ENCODE assay signal across 9 cellular contexts in genomic region chr3:183527421-183527979, GRCh38. TPM values are rescaled to one million over a fixed set of nuclear protein-coding genes. Genes with fewer than 3 reads are reported as not detected.
DNase-seq lines count a peak whose midpoint lies in the region; ATAC-seq, FAIRE-seq and TF ChIP-seq lines count a peak whose summit lies in the region.
"Had no signal": no experiment of that assay in that cellular context is flagged by ENCODE, and none has a peak within 500 bp of the region (broad histone marks: within the 10 kb centered on the region; RNA-seq: fewer than 3 reads in every experiment).

No MANE protein-coding gene starts in this region.

- H3K36me3 Mint-ChIP-seq in activated naive CD8-positive, alpha-beta T cell treated with anti-CD3 and anti-CD28 coated beads, Interleukin-2, amount 50 U/mL, for 24 hours (ENCODE audit: low read depth) = peaks cover 58% of the 10 kb centered on the region
- H3K36me3 Mint-ChIP-seq: brain had no signal

- H3K4me3 Mint-ChIP-seq in activated naive CD8-positive, alpha-beta T cell treated with anti-CD3 and anti-CD28 coated beads, Interleukin-2, amount 50 U/mL, for 24 hours = peak overlapping the region; percentile 31
- H3K4me3 Mint-ChIP-seq: brain had no signal

- TF ChIP-seq POLR2A in GM12892 (IDR thresholded peaks at IDR 0.05; ENCODE audit: low read depth, low read length) = no peak

- ATAC-seq in GM21390 (IDR thresholded peaks at IDR 0.05; ENCODE audit: unreplicated experiment) = peak; percentile 91
- peak; percentile 78 for ATAC-seq in HG03439 (IDR thresholded peaks at IDR 0.05; ENCODE audit: unreplicated experiment)
- ATAC-seq in activated naive CD8-positive, alpha-beta T cell treated with anti-CD3 and anti-CD28 coated beads, Interleukin-2, amount 50 U/mL, for 24 hours = peak; percentile 80

- FAIRE-seq in GM12892 (lab: Jason Lieb, UNC) = peak; percentile 64

- DNase-seq in GM12892 (ENCODE audit: insufficient read length) (no peak), NCI-H2107 treated with DMSO at 0.1 percent for 48 hours (lab: John Stamatoyannopoulos, UW; ENCODE audit: unreplicated experiment) (no peak), C1 segment of cervical spinal cord (lab: John Stamatoyannopoulos, UW) (no peak), ACHN (no peak)
- no peak for DNase-seq in activated naive CD8-positive, alpha-beta T cell treated with anti-CD3 and anti-CD28 coated beads, Interleukin-2, amount 50 U/mL, for 24 hours
- DNase-seq in effector CD8-positive, alpha-beta T cell (lab: John Stamatoyannopoulos, UW) = no peak

- H3K27me3 Mint-ChIP-seq in activated naive CD8-positive, alpha-beta T cell treated with anti-CD3 and anti-CD28 coated beads, Interleukin-2, amount 50 U/mL, for 24 hours = no peaks in the 10 kb centered on the region

- H3K9me3 Mint-ChIP-seq in activated naive CD8-positive, alpha-beta T cell treated with anti-CD3 and anti-CD28 coated beads, Interleukin-2, amount 50 U/mL, for 24 hours = no peaks in the 10 kb centered on the region

- peak overlapping the region; percentile 53 for H3K27ac Mint-ChIP-seq in activated naive CD8-positive, alpha-beta T cell treated with anti-CD3 and anti-CD28 coated beads, Interleukin-2, amount 50 U/mL, for 24 hours
- H3K27ac Mint-ChIP-seq: brain had no signal

- H3K4me1 Mint-ChIP-seq in activated naive CD8-positive, alpha-beta T cell treated with anti-CD3 and anti-CD28 coated beads, Interleukin-2, amount 50 U/mL, for 24 hours = peaks cover 42% of the 10 kb centered on the region
- H3K4me1 Mint-ChIP-seq: brain had no signal

- in situ Hi-C loops in ACHN (cut with HindIII; ENCODE audit: low pct_ligation_motif_present, low pct_unique_long_range_greater_than_20kb, low sequenced_read_pairs) = no loop called here

RNA-seq across cellular contexts. Expression of gene KLHL6, which starts 28.0 kb away (rescaled TPM):
- 13.2 TPM for polyA plus RNA-seq in GM12892 (2012; ENCODE audit: missing spikeins)
